20 cellular contexts compared by ENCODE assay signal in the genomic region with DNA sequence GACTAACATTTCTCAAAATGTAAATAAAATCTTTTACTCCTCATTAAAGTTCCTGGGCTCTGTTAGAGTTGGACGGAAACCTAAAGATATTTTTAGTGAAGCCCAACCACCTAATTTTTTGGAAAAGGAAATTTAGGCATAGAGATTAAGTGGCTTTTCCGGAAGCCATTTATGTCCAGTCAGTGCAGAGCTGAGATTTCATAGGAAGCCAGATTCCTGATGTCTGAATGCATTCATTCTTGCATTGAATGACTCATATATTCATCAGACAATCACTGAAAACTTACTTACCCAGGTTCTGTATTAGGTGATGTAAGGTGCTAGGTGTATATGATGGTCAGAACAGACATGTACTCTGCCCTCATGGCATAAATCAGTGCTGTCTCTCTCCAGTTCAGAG. TPM values are rescaled to one million over a fixed set of nuclear protein-coding genes. Genes with fewer than 3 reads are reported as not detected.
DNase-seq lines count a peak whose midpoint lies in the region; ATAC-seq and TF ChIP-seq lines count a peak whose summit lies in the region.
"Had no signal": no experiment of that assay in that cellular context is flagged by ENCODE, and none has a peak within 500 bp of the region (broad histone marks: within the 10 kb centered on the region; RNA-seq: fewer than 3 reads in every experiment).

No MANE protein-coding gene starts in this region.

- no peak overlapping the region for H3K4me3 Mint-ChIP-seq in endodermal cell
- H3K4me3 Mint-ChIP-seq: activated CD4-positive, alpha-beta T cell treated with anti-CD3 and anti-CD28 coated beads, Interleukin-2, amount 10 ng/mL, durations not matched to agents 7 days and 5 days; central memory CD8-positive, alpha-beta T cell; neural crest cell; T-cell had no signal

- H3K9me3 Mint-ChIP-seq in endodermal cell: no peaks in the 10 kb centered on the region
- H3K9me3 Mint-ChIP-seq: activated CD4-positive, alpha-beta T cell treated with anti-CD3 and anti-CD28 coated beads, Interleukin-2, amount 10 ng/mL, durations not matched to agents 7 days and 5 days; central memory CD8-positive, alpha-beta T cell; neural crest cell; T-cell had no signal

- peaks cover 8% of the 10 kb centered on the region for H3K27me3 Mint-ChIP-seq in endodermal cell (ENCODE audit: insufficient read depth)

- peak; percentile 11 for DNase-seq in A172 (ENCODE audit: low spot score)
- peak; percentile 23 for DNase-seq in HCEC 1CT
- DNase-seq in astrocyte of the hippocampus (ENCODE audit: low read depth, low spot score): peak; percentile 28
- DNase-seq in glomerular visceral epithelial cell (ENCODE audit: extremely low spot score): peak; percentile 38
- no peak for DNase-seq in endodermal cell
- DNase-seq in posterior vena cava (ENCODE audit: low spot score): no peak
- DNase-seq: activated CD4-positive, alpha-beta T cell treated with anti-CD3 and anti-CD28 coated beads, Interleukin-2, amount 10 ng/mL, durations not matched to agents 7 days and 5 days; activated CD8-positive, alpha-beta memory T cell treated with anti-CD3 and anti-CD28 coated beads, Interleukin-2, amount 50 U/mL, for 48 hours; activated gamma-delta T cell; effector memory CD4-positive, alpha-beta T cell; NCI-H1092; psoas muscle; SHP77; T-cell had no signal

- H3K36me3 Mint-ChIP-seq in endodermal cell (ENCODE audit: low read depth): no peaks in the 10 kb centered on the region
- H3K36me3 Mint-ChIP-seq: T-cell had no signal

- intact Hi-C loops in posterior vena cava (cut with DNase I): no loop called here

- no peak for ATAC-seq in GM19467 (IDR thresholded peaks at IDR 0.05; ENCODE audit: unreplicated experiment)
- ATAC-seq in GM18907 (IDR thresholded peaks at IDR 0.05; ENCODE audit: unreplicated experiment): no peak
- ATAC-seq: A549, psoas muscle, T-cell had no signal

- no peak for TF ChIP-seq CTCF in endodermal cell (conservative IDR thresholded peaks at IDR 0.05)

- H3K4me1 Mint-ChIP-seq in endodermal cell: peaks cover 26% of the 10 kb centered on the region

- no peak overlapping the region for H3K9ac ChIP-seq in endodermal cell (ENCODE audit: extremely low read depth, low read length, poor library complexity, severe bottlenecking)

- H3K9me3 ChIP-seq in endodermal cell (ENCODE audit: control insufficient read depth, low read length): no peaks in the 10 kb centered on the region
- H3K9me3 ChIP-seq: A549, psoas muscle had no signal

- H3K27ac ChIP-seq in endodermal cell (ENCODE audit: low read depth, low read length): no peak overlapping the region
- H3K27ac ChIP-seq: A549, C4-2B, psoas muscle had no signal

- H3K4me3 ChIP-seq in endodermal cell (ENCODE audit: low read length): no peak overlapping the region
- H3K4me3 ChIP-seq: A549, psoas muscle had no signal

- WGBS in endodermal cell (ENCODE audit: insufficient coverage in 1 of 2, insufficient read length in 1 of 2), 2 experiments: 96 to 100% methylated on average over 2 of the region's 2 CpGs

- no peaks in the 10 kb centered on the region for H3K36me3 ChIP-seq in endodermal cell (ENCODE audit: control insufficient read depth, insufficient read depth, low read length)

- H3K27me3 ChIP-seq in endodermal cell (ENCODE audit: control insufficient read depth, insufficient read depth, low read length, poor library complexity, severe bottlenecking): no peaks in the 10 kb centered on the region

- H3K27ac Mint-ChIP-seq in endodermal cell: no peak overlapping the region
- H3K27ac Mint-ChIP-seq: activated CD4-positive, alpha-beta T cell treated with anti-CD3 and anti-CD28 coated beads, Interleukin-2, amount 10 ng/mL, durations not matched to agents 7 days and 5 days; T-cell had no signal

- H3K4me1 ChIP-seq in endodermal cell (ENCODE audit: control insufficient read depth, insufficient read depth, low read length): no peaks in the 10 kb centered on the region
- H3K4me1 ChIP-seq: A549, psoas muscle had no signal

RNA-seq across cellular contexts. Expression of gene SH3BGRL2, which starts 4.0 kb away (rescaled TPM):
- 1.2 and 2.3 TPM in 2 replicates for total RNA-seq in A172 (2014; rRNA removed; shearing (Covaris generic))
- 10 to 100 TPM; 24.3 to 40.1 TPM for total RNA-seq in endodermal cell
- 15.8 TPM for polyA plus RNA-seq in endodermal cell (2013, experiment 1 of 2)
- polyA plus RNA-seq in endodermal cell (2013, experiment 2 of 2): 15.9 TPM
- 10 to 100 TPM; 14.0 to 15.0 TPM for total RNA-seq in posterior vena cava

Comparison
In these comparisons a context has a peak if more than half of its experiments do, and no peak if none do; other contexts are left out.
1. DNase-seq: peak in A172 (single experiment), HCEC 1CT (single experiment), astrocyte of the hippocampus (single experiment) and glomerular visceral epithelial cell (single experiment); none in endodermal cell (single experiment) and posterior vena cava (single experiment).